In genomic region chr12:52494100-52494499, GRCh38 we compare ENCODE assay signal across 1 cellular context.
TF ChIP-seq lines count a peak whose summit lies in the region.

No MANE protein-coding gene starts in this region.

TF ChIP-seq in K562, 482 proteins besides CTCF, POLR2A, EP300 and RAD21:
- TF ChIP-seq MLLT1 (IDR thresholded peaks at IDR 0.05): no peak
- TF ChIP-seq ATF3 (IDR thresholded peaks at IDR 0.05): 0 out of 2 replicates have a peak, but pooled peaks have one; percentile 12
- TF ChIP-seq ATF3 (CRISPR knock-in tag; conservative IDR thresholded peaks at IDR 0.05): no peak
